In the genomic region with DNA sequence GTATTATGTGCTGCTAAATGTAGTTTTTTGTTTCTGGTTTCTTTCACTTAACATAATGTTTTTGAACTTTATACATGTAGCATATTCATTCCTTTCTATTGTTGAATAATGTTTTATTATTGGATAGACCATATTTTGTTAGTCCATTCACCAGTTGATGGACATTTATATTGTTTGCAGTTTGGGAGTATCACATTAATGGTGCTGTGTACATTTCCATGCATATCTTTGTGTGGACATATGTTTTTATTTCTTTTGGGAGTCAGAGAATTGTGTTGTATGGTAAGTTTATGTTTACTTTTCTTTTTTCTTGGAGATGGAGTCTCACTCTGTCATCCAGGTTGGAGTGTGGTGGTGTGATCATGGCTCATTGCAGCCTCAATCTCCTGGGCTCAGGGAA, we compare ENCODE assay signal across 21 cellular contexts.
A peak's percentile ranks its signal among the peaks of the same experiment; 100 is the strongest.
DNase-seq lines count a peak whose midpoint lies in the region; ATAC-seq, FAIRE-seq and TF ChIP-seq lines count a peak whose summit lies in the region.
"Had no signal": no experiment of that assay in that cellular context is flagged by ENCODE, and none has a peak within 500 bp of the region (broad histone marks: within the 10 kb centered on the region; RNA-seq: fewer than 3 reads in every experiment).

No MANE protein-coding gene starts in this region.

- H3K36me3 Mint-ChIP-seq in activated T-cell treated with anti-CD3 and anti-CD28 coated beads, Interleukin-2, amount 50 U/mL, for 72 hours (ENCODE audit: insufficient read depth in 2 of 2), result peaks cover 0 to 4% of the 10 kb centered on the region in 2 donors
- H3K36me3 Mint-ChIP-seq: CD8-positive, alpha-beta T cell had no signal

- H3K4me3 Mint-ChIP-seq in activated T-cell treated with anti-CD3 and anti-CD28 coated beads, Interleukin-2, amount 50 U/mL, for 72 hours, result no peak overlapping the region
- H3K4me3 Mint-ChIP-seq: B cell; CD8-positive, alpha-beta T cell; GM23338 had no signal

- ATAC-seq in PC-3 (peak; percentile 77), GM21619 (IDR thresholded peaks at IDR 0.05; ENCODE audit: unreplicated experiment) (no peak), GM21447 (IDR thresholded peaks at IDR 0.05; ENCODE audit: unreplicated experiment) (no peak)
- ATAC-seq in activated T-cell treated with anti-CD3 and anti-CD28 coated beads, Interleukin-2, amount 50 U/mL, for 72 hours (replicated peaks in 1 of 2), result no peak
- ATAC-seq: CD8-positive, alpha-beta T cell; GM23338; HCT116; HepG2 had no signal

- H3K9ac ChIP-seq in PC-3 (ENCODE audit: low read length), result no peak overlapping the region
- H3K9ac ChIP-seq: BLaER1 treated with 17β-estradiol and CSF1 and Interleukin-3, amounts not matched to agents 10 nM and 100 nM; KMS-11 had no signal

- peaks cover 4% of the 10 kb centered on the region; the same call in 1 of the 2 replicates for H3K36me3 ChIP-seq in PC-3 (ENCODE audit: low read depth, low read length)

- no peaks in the 10 kb centered on the region for H3F3A ChIP-seq in PC-3 (ENCODE audit: low read length, unreplicated experiment)

- H4K20me1 ChIP-seq in PC-3 (ENCODE audit: low read length), result no peaks in the 10 kb centered on the region

- TF ChIP-seq CTCF in PC-3 (conservative IDR thresholded peaks at IDR 0.05; ENCODE audit: low read depth, low read length), result no peak
- TF ChIP-seq CTCF in fibroblast of villous mesenchyme (IDR thresholded peaks at IDR 0.05; ENCODE audit: insufficient read depth, low read depth, low read length), result no peak

- FAIRE-seq in GM19239 (lab: Jason Lieb, UNC), result peak; percentile 45
- FAIRE-seq: GM12891, HepG2 had no signal

- POLR2A ChIA-PET in PC-3 (lab: Charles Lee; ENCODE audit: unreplicated experiment), result no interaction called here

- no peaks in the 10 kb centered on the region for H3K9me2 ChIP-seq in PC-3 (replicated peaks; ENCODE audit: low read length)

- no peak for DNase-seq in GM19239 (ENCODE audit: insufficient read length, low spot score)
- DNase-seq in PC-3, result no peak
- DNase-seq in fibroblast of villous mesenchyme (ENCODE audit: low read depth), result peak; percentile 17
- DNase-seq in activated T-cell treated with anti-CD3 and anti-CD28 coated beads, Interleukin-2, amount 50 U/mL, for 72 hours, result no peak
- no peak for DNase-seq in HuH-7 (ENCODE audit: low spot score)
- DNase-seq: Calu3; CD8-positive, alpha-beta T cell; DMS 273 treated with DMSO at 0.1 percent for 48 hours; DMS53; DND-41; EL; H7 had no signal

- no peak overlapping the region for H3K4me2 ChIP-seq in PC-3 (ENCODE audit: low read length)
- H3K4me2 ChIP-seq: BLaER1 treated with 17β-estradiol and CSF1 and Interleukin-3, amounts not matched to agents 10 nM and 100 nM; GM23338; KMS-11 had no signal

- H3K79me2 ChIP-seq in PC-3 (ENCODE audit: low read length), result no peaks in the 10 kb centered on the region; the same call in 1 of the 2 replicates

- no peaks in the 10 kb centered on the region for H3K27me3 Mint-ChIP-seq in activated T-cell treated with anti-CD3 and anti-CD28 coated beads, Interleukin-2, amount 50 U/mL, for 72 hours (ENCODE audit: low read depth)
- H3K27me3 Mint-ChIP-seq: B cell had no signal

- no peaks in the 10 kb centered on the region for H3K4me1 ChIP-seq in PC-3 (ENCODE audit: insufficient read depth, low read length)

- CTCF ChIA-PET in PC-3 (lab: Charles Lee), result no interaction called here

- H3K9me3 ChIP-seq in PC-3 (ENCODE audit: low read length), result no peaks in the 10 kb centered on the region

- H3K4me3 ChIP-seq in PC-3 (ENCODE audit: low read length), result no peak overlapping the region
- no peak overlapping the region for H3K4me3 ChIP-seq in fibroblast of villous mesenchyme (ENCODE audit: low read depth, low read length)
- H3K4me3 ChIP-seq: BLaER1 treated with 17β-estradiol and CSF1 and Interleukin-3, amounts not matched to agents 10 nM and 100 nM; GM23338 had no signal

- H3K27ac Mint-ChIP-seq in activated T-cell treated with anti-CD3 and anti-CD28 coated beads, Interleukin-2, amount 50 U/mL, for 72 hours, result no peak overlapping the region
- H3K27ac Mint-ChIP-seq: B cell; CD8-positive, alpha-beta T cell; GM23338 had no signal

- H3K27ac ChIP-seq in PC-3 (ENCODE audit: low read length), result no peak overlapping the region
- H3K27ac ChIP-seq: BLaER1 treated with 17β-estradiol and CSF1 and Interleukin-3, amounts not matched to agents 10 nM and 100 nM; KMS-11 had no signal

- H3K4me1 Mint-ChIP-seq in activated T-cell treated with anti-CD3 and anti-CD28 coated beads, Interleukin-2, amount 50 U/mL, for 72 hours (ENCODE audit: low read depth), result no peaks in the 10 kb centered on the region

- H3K9me3 Mint-ChIP-seq in activated T-cell treated with anti-CD3 and anti-CD28 coated beads, Interleukin-2, amount 50 U/mL, for 72 hours, result peaks cover 2 to 3% of the 10 kb centered on the region in 2 donors
- H3K9me3 Mint-ChIP-seq: GM23338 had no signal

- intact Hi-C loops in PC-3 (cut with micrococcal nuclease), result no loop called here

- no peaks in the 10 kb centered on the region for H3K27me3 ChIP-seq in PC-3 (ENCODE audit: low read length)
- H3K27me3 ChIP-seq: BLaER1 treated with 17β-estradiol and CSF1 and Interleukin-3, amounts not matched to agents 10 nM and 100 nM had no signal

- no peak overlapping the region for H2AFZ ChIP-seq in PC-3 (ENCODE audit: low read length)
- H2AFZ ChIP-seq: GM23338 had no signal

- no TSS peak for BruUV-seq in PC-3 (replicated peaks; lab: Mats Ljungman, UMichigan)
